Comparison of ENCODE assay signal across 9 cellular contexts in the genomic region with DNA sequence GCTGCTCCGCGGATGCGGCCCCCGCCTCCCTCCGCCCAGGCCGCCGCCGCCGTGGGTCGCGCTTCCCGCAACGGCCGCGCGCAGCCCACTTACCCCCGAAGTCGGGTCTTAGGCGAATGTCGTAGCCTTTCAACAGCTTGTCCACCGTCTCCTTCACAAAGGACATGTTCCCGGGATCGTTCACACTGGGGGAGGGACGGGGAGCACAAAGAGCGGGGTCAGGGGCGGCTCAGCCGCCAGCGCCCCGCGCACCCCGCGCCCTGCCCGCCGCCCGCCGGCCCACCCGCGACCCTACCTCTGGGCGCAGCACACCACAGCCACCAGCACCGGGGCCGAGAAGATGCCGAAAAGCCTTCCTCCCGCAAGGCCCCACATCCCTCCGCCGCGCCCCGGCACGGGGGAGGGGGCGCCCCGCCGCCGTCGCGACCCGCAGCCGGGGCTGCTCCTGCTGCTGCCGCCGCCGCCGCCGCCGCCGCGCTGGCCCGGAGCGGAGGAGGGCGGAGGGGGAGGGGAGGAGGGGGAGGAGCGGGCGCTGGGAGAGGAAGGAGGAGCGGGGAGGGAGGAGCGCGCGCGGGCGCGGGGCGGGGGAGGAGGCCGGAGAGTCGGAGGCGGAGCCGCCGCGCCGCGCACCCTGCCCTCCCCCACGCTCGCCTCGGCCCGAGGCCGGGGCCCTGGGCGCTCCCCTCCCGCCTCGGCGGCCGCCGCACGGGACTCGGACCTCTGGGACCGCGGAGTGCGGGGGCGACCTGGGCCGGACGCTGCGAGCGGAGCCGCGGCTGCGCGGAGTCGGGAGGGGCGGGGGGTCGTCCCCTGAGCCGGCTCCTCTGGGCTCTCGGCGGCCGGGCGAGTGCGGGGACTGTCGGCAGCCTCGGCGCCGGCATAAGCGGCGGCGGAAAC. TPM values are rescaled to one million over a fixed set of nuclear protein-coding genes. Genes with fewer than 3 reads are reported as not detected.
DNase-seq lines count a peak whose midpoint lies in the region; ATAC-seq and TF ChIP-seq lines count a peak whose summit lies in the region.
"Had no signal": no experiment of that assay in that cellular context is flagged by ENCODE, and none has a peak within 500 bp of the region (broad histone marks: within the 10 kb centered on the region; RNA-seq: fewer than 3 reads in every experiment).

Gene GABRB3, minus strand, starts transcription at position 479 of the 897 bp plus-strand sequence.

- H2BK120ac ChIP-seq in H9 (ENCODE audit: low read depth, low read length, poor library complexity, severe bottlenecking), result no peak within 1 kb of the TSS

- no peak within 1 kb of the TSS for H2BK5ac ChIP-seq in H9 (ENCODE audit: insufficient read length, low read length)

- H3K23me2 ChIP-seq in H9 (ENCODE audit: insufficient read length, low read depth, low read length, poor library complexity, severe bottlenecking), result peaks cover 10% of the 10 kb centered on the region

- H3F3A ChIP-seq in PC-9 (ENCODE audit: insufficient read depth, low read depth), result no peaks in the 10 kb centered on the region

- CTCF ChIA-PET in PC-9 (lab: Charles Lee), result no interaction called here

- peaks cover 58 to 63% of the 10 kb centered on the region in 2 experiments for H3K4me1 Mint-ChIP-seq in H9

- no peak within 1 kb of the TSS for H3K18ac ChIP-seq in H9 (ENCODE audit: insufficient read length, low read depth, low read length)

- H3K56ac ChIP-seq in H9 (ENCODE audit: insufficient read length, low read depth, low read length), result no peak within 1 kb of the TSS

- intact Hi-C loops in heart left ventricle (cut with DNase I) (no loop called here), psoas muscle (cut with DNase I) (no loop called here), PC-9 (cut with micrococcal nuclease; ENCODE audit: unreplicated experiment) (no loop called here)

- H3K4ac ChIP-seq in H9 (ENCODE audit: low read depth, low read length), result no peak within 1 kb of the TSS

- H4K5ac ChIP-seq in H9 (ENCODE audit: insufficient read length, low read depth, low read length), result no peak within 1 kb of the TSS

- DNase-seq in H9 (peak; percentile 80), Peyer's patch (no peak), heart left ventricle (peak; percentile 51 to 76 (median 60)), psoas muscle (peak; percentile 27 to 58), NCI-H187 treated with DMSO at 0.1 percent for 48 hours (lab: John Stamatoyannopoulos, UW) (no peak), PC-9 (no peak)
- DNase-seq in activated CD8-positive, alpha-beta memory T cell treated with anti-CD3 and anti-CD28 coated beads for 24 hours, result no peak

- peak within 1 kb of the TSS in 2 of 3 experiments; percentile 89 to 94; a peak in 3 of 7 replicates for H3K27ac Mint-ChIP-seq in H9

- no peaks in the 10 kb centered on the region for H3K9me3 ChIP-seq in H9 (ENCODE audit: control insufficient read depth, low read depth, low read length)
- H3K9me3 ChIP-seq in Peyer's patch, result no peaks in the 10 kb centered on the region
- no peaks in the 10 kb centered on the region for H3K9me3 ChIP-seq in heart left ventricle
- no peaks in the 10 kb centered on the region for H3K9me3 ChIP-seq in psoas muscle
- H3K9me3 ChIP-seq in PC-9 (ENCODE audit: insufficient read depth, low read depth), result no peaks in the 10 kb centered on the region
- H3K9me3 ChIP-seq: uterus had no signal

- H2BK20ac ChIP-seq in H9 (ENCODE audit: low read depth, low read length, poor library complexity, severe bottlenecking), result no peak within 1 kb of the TSS

- H2AK5ac ChIP-seq in H9 (ENCODE audit: insufficient read length, low read length), result no peak within 1 kb of the TSS

- no peak within 1 kb of the TSS for H4K8ac ChIP-seq in H9 (replicated peaks; ENCODE audit: insufficient read length, low read depth, low read length)

- H4K91ac ChIP-seq in H9 (ENCODE audit: insufficient read length, low read depth, low read length), result no peak within 1 kb of the TSS

- H3K9ac ChIP-seq in H9 (ENCODE audit: extremely low read depth, insufficient read length, low read length), result peak within 1 kb of the TSS; percentile 73

- no peaks in the 10 kb centered on the region for H3K27me3 ChIP-seq in H9 (ENCODE audit: insufficient read depth, low read length)
- H3K27me3 ChIP-seq in Peyer's patch, result peaks cover 0 to 8% of the 10 kb centered on the region in 2 donors
- peaks cover 0 to 54% (median 21%) of the 10 kb centered on the region in 9 donors for H3K27me3 ChIP-seq in heart left ventricle
- H3K27me3 ChIP-seq in psoas muscle (ENCODE audit: insufficient read depth in 3 of 3, low read length in 2 of 3), result peaks cover 8 to 59% (median 9%) of the 10 kb centered on the region in 3 donors
- no peaks in the 10 kb centered on the region for H3K27me3 ChIP-seq in PC-9 (ENCODE audit: insufficient read depth, low read depth)

- ATAC-seq in heart left ventricle (peak in 3 of 4 donors; percentile 67 to 90 (median 86)), psoas muscle (no peak), GM19452 (IDR thresholded peaks at IDR 0.05; ENCODE audit: unreplicated experiment) (no peak)

- TF ChIP-seq POLR2A in Peyer's patch (IDR thresholded peaks at IDR 0.05), result no peak
- TF ChIP-seq POLR2A in heart left ventricle (IDR thresholded peaks at IDR 0.05), result no peak

- WGBS in H9 (ENCODE audit: extremely low coverage, insufficient read length, low lambda C conversion rate), result no CpG with 5 or more reads among the region's 126 CpGs
- 0 to 2% (median 1%) methylated on average over 8 to 122 of the region's 126 CpGs for WGBS in heart left ventricle, 4 donors
- WGBS in psoas muscle, 3 donors, result 0 to 1% (median 1%) methylated on average over 25 to 113 of the region's 126 CpGs

- H3K14ac ChIP-seq in H9 (ENCODE audit: insufficient read depth, low read length), result peak within 1 kb of the TSS; percentile 45

- peaks cover 7% of the 10 kb centered on the region; the same call in 1 of the 2 replicates for H3K79me2 ChIP-seq in H9 (ENCODE audit: insufficient read depth, low read length)
- no peaks in the 10 kb centered on the region for H3K79me2 ChIP-seq in PC-9 (ENCODE audit: low read depth)

- no peak within 1 kb of the TSS for H2BK12ac ChIP-seq in H9 (ENCODE audit: insufficient read length, low read depth, low read length)

- BruUV-seq in PC-9 (replicated peaks; lab: Mats Ljungman, UMichigan), result no TSS peak

- no peaks in the 10 kb centered on the region for H3K79me1 ChIP-seq in H9 (ENCODE audit: insufficient read depth, low read depth, low read length, poor library complexity, severe bottlenecking)

- H3K23ac ChIP-seq in H9 (ENCODE audit: insufficient read length, low read depth, low read length), result no peak within 1 kb of the TSS

- H3K36me3 ChIP-seq in Peyer's patch, result no peaks in the 10 kb centered on the region
- no peaks in the 10 kb centered on the region for H3K36me3 ChIP-seq in heart left ventricle
- no peaks in the 10 kb centered on the region for H3K36me3 ChIP-seq in psoas muscle (ENCODE audit: insufficient read depth in 1 of 2, low read depth in 1 of 2)
- H3K36me3 ChIP-seq in PC-9 (ENCODE audit: low read depth), result no peaks in the 10 kb centered on the region
- H3K36me3 ChIP-seq: uterus had no signal

- H2AFZ ChIP-seq in H9 (ENCODE audit: low read length), result no peak within 1 kb of the TSS
- H2AFZ ChIP-seq in PC-9, result no peak within 1 kb of the TSS

- H4K20me1 ChIP-seq in H9 (ENCODE audit: control insufficient read depth, insufficient read depth, insufficient read length), result no peaks in the 10 kb centered on the region
- H4K20me1 ChIP-seq in PC-9 (ENCODE audit: insufficient read depth), result no peaks in the 10 kb centered on the region

- H3K4me3 Mint-ChIP-seq in H9, result peak within 1 kb of the TSS; percentile 86 to 90

- H3K27me3 Mint-ChIP-seq in H9 (ENCODE audit: low read depth), result 0 out of 2 replicates have a peak, but pooled peaks cover 3% of the 10 kb centered on the region

- no peak within 1 kb of the TSS for H3T11ph ChIP-seq in H9 (ENCODE audit: low read length)

- no peak within 1 kb of the TSS; the same call in 1 of the 2 replicates for H2BK15ac ChIP-seq in H9 (ENCODE audit: low read depth, low read length)

- H3K4me1 ChIP-seq in H9 (ENCODE audit: insufficient read depth, low read length), result peaks cover 12% of the 10 kb centered on the region; the same call in 1 of the 2 replicates
- no peaks in the 10 kb centered on the region for H3K4me1 ChIP-seq in Peyer's patch
- peaks cover 0 to 27% (median 2%) of the 10 kb centered on the region in 12 donors for H3K4me1 ChIP-seq in heart left ventricle
- H3K4me1 ChIP-seq in psoas muscle, result no peaks in the 10 kb centered on the region
- H3K4me1 ChIP-seq in PC-9 (replicated peaks; ENCODE audit: insufficient read depth), result no peaks in the 10 kb centered on the region

- peaks cover 0 to 3% of the 10 kb centered on the region in 2 experiments; a peak in 1 of 5 replicates for H3K9me3 Mint-ChIP-seq in H9

- H3K9me2 ChIP-seq in PC-9 (ENCODE audit: insufficient read depth), result no peaks in the 10 kb centered on the region

- no peak for TF ChIP-seq CTCF in H9 (conservative IDR thresholded peaks at IDR 0.05)
- no peak for TF ChIP-seq CTCF in Peyer's patch (IDR thresholded peaks at IDR 0.05)
- TF ChIP-seq CTCF in heart left ventricle (IDR thresholded peaks at IDR 0.05), result no peak
- TF ChIP-seq CTCF in psoas muscle (IDR thresholded peaks at IDR 0.05), result no peak
- no peak for TF ChIP-seq CTCF in PC-9 (conservative IDR thresholded peaks at IDR 0.05)

- peaks cover 4 to 25% (median 12%) of the 10 kb centered on the region in 3 experiments; a peak in 6 of 7 replicates for H3K36me3 Mint-ChIP-seq in H9 (ENCODE audit: insufficient read depth in 1 of 3, low read depth in 3 of 3)

- peak within 1 kb of the TSS; percentile 66 for H3K4me2 ChIP-seq in H9 (ENCODE audit: insufficient read depth, insufficient read length, low read length)
- H3K4me2 ChIP-seq in PC-9, result no peak within 1 kb of the TSS

- POLR2A ChIA-PET in PC-9 (lab: Charles Lee; ENCODE audit: unreplicated experiment), result no interaction called here

- peak within 1 kb of the TSS in 3 of 4 donors; percentile 22 to 42 (median 38) for H3K4me3 ChIP-seq in Peyer's patch
- H3K4me3 ChIP-seq in heart left ventricle, result peak within 1 kb of the TSS; percentile 23 to 56 (median 44)
- H3K4me3 ChIP-seq in psoas muscle, result peak within 1 kb of the TSS; percentile 52
- H3K4me3 ChIP-seq in PC-9, result no peak within 1 kb of the TSS

- H3K27ac ChIP-seq in H9 (ENCODE audit: insufficient read length, low read depth, low read length), result no peak within 1 kb of the TSS
- H3K27ac ChIP-seq in Peyer's patch, result no peak within 1 kb of the TSS
- no peak within 1 kb of the TSS for H3K27ac ChIP-seq in heart left ventricle
- no peak within 1 kb of the TSS for H3K27ac ChIP-seq in psoas muscle
- no peak within 1 kb of the TSS for H3K27ac ChIP-seq in PC-9
- H3K27ac ChIP-seq: uterus had no signal

RNA-seq across cellular contexts. Expression of gene GABRB3, which starts in this region (rescaled TPM):
- 98.2 and 112 TPM in 2 replicates for total RNA-seq in H9 (2021)
- 1 to 10 TPM in 3 of 4 donors, under 1 TPM in 1; 0.67 to 3.2 (median 2.2) TPM for total RNA-seq in Peyer's patch
- total RNA-seq in heart left ventricle, result 1 to 10 TPM in 7 of 9 donors, under 1 TPM in 2; 0.50 to 4.4 (median 2.8) TPM
- polyA plus RNA-seq in heart left ventricle, result under 1 TPM; 0.42 to 0.90 TPM
- 1 to 10 TPM in 1 of 4 donors, under 1 TPM in 3; 0.17 to 1.0 (median 0.42) TPM for total RNA-seq in psoas muscle
- polyA plus RNA-seq in psoas muscle, result under 1 TPM; 0.10 to 0.35 (median 0.14) TPM
- 4.9 and 6.3 TPM in 2 replicates for total RNA-seq in PC-9 (2021)

Comparison
In these comparisons a context has a peak if more than half of its experiments do, and no peak if none do; other contexts are left out.
1. RNA of gene GABRB3 (total RNA-seq): 98.2 to 112 TPM in H9; 4.9 to 6.3 TPM in PC-9, 0.67 to 3.2 TPM in Peyer's patch, 0.50 to 4.4 TPM in heart left ventricle and 0.17 to 1.0 TPM in psoas muscle; every median in the first group is over 10 times any median in the second.
2. DNase-seq: peak in H9 (single experiment), heart left ventricle (5 of 5) and psoas muscle (2 of 2); none in Peyer's patch (0 of 3), NCI-H187 treated with DMSO at 0.1 percent for 48 hours (single experiment), PC-9 (0 of 2) and activated CD8-positive, alpha-beta memory T cell treated with anti-CD3 and anti-CD28 coated beads for 24 hours (single experiment).
3. ATAC-seq: peak in heart left ventricle (3 of 4); none in psoas muscle (0 of 4) and GM19452 (single experiment).